Comparison of ENCODE assay signal across 17 cellular contexts in the genomic region with DNA sequence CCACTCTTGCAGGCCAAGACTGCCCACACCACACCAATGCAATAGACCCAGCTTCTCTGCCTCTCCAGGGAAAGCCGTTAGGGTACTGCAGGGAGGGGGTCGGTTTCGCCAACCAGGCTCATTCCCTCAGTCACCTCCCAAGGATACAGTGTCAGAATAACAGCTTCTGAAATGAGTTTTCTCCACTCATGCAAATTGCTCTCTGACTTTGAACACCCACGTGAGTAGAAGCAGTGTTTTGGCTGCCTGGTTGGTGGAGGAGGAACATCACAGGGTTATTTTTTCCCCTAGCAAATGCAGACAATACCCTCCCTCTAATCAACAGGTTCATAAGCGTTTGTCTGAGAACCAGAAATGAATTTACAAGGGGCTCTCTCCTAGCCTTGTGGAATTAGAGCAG.
DNase-seq lines count a peak whose midpoint lies in the region; TF ChIP-seq lines count a peak whose summit lies in the region.
"Had no signal": no experiment of that assay in that cellular context is flagged by ENCODE, and none has a peak within 500 bp of the region (broad histone marks: within the 10 kb centered on the region; RNA-seq: fewer than 3 reads in every experiment).

No MANE protein-coding gene starts in this region.

- no peak for TF ChIP-seq CTCF in KMS-11 (conservative IDR thresholded peaks at IDR 0.05; ENCODE audit: low read depth, low read length)
- no peak for TF ChIP-seq CTCF in uterus (IDR thresholded peaks at IDR 0.05)

- peak; percentile 29 for DNase-seq in activated naive CD4-positive, alpha-beta T cell treated with anti-CD3 and anti-CD28 coated beads for 36 hours
- no peak for DNase-seq in activated naive CD4-positive, alpha-beta T cell (lab: John Stamatoyannopoulos, UW)
- DNase-seq in uterus, result no peak
- DNase-seq in globus pallidus (ENCODE audit: low spot score), result no peak
- no peak for DNase-seq in NCI-H2081 (lab: John Stamatoyannopoulos, UW)
- no peak for DNase-seq in epidermal melanocyte (ENCODE audit: insufficient read length, low spot score)
- DNase-seq: activated CD4-positive, alpha-beta T cell treated with anti-CD3 and anti-CD28 coated beads for 4 hours; activated effector memory CD4-positive, alpha-beta T cell treated with anti-CD3 and anti-CD28 coated beads, Interleukin-2, amount 50 U/mL, for 16 hours; brain microvascular endothelial cell; effector CD8-positive, alpha-beta T cell; KBM-7; NCI-H1694 treated with DMSO at 0.1 percent for 48 hours; NCI-H69; RPMI8226; T-helper 1 cell had no signal

- H3K27me3 Mint-ChIP-seq in activated naive CD4-positive, alpha-beta T cell treated with anti-CD3 and anti-CD28 coated beads for 36 hours (ENCODE audit: low read depth), result no peaks in the 10 kb centered on the region

- H3K36me3 ChIP-seq in KMS-11 (ENCODE audit: insufficient read depth) (no peaks in the 10 kb centered on the region), uterus (no peaks in the 10 kb centered on the region)
- H3K36me3 ChIP-seq: brain microvascular endothelial cell had no signal

- CTCF ChIA-PET in activated naive CD4-positive, alpha-beta T cell treated with anti-CD3 and anti-CD28 coated beads for 36 hours (lab: Charles Lee), result interaction anchor here (0.6 to 0.9 kb wide), 3 partner anchors 17 to 887 kb away, joined by 3 to 4 read pairs (median 3); no protein-coding TSS in a partner anchor

- no peaks in the 10 kb centered on the region for H3K36me3 Mint-ChIP-seq in activated naive CD4-positive, alpha-beta T cell treated with anti-CD3 and anti-CD28 coated beads for 36 hours (ENCODE audit: low read depth)

- no peak overlapping the region for H3K4me3 Mint-ChIP-seq in activated naive CD4-positive, alpha-beta T cell treated with anti-CD3 and anti-CD28 coated beads for 36 hours

- peaks cover 79% of the 10 kb centered on the region for H3K79me2 ChIP-seq in KMS-11 (ENCODE audit: insufficient read depth, low read depth)

- no peak overlapping the region for H2AFZ ChIP-seq in KMS-11 (ENCODE audit: low read depth)

- H3K9me3 ChIP-seq in uterus, result no peaks in the 10 kb centered on the region

- H3K27me3 ChIP-seq in KMS-11 (ENCODE audit: insufficient read depth, low read depth) (no peaks in the 10 kb centered on the region), layer of hippocampus (ENCODE audit: control insufficient read depth, insufficient read depth, low read length) (no peaks in the 10 kb centered on the region), uterus (no peaks in the 10 kb centered on the region)
- H3K27me3 ChIP-seq: brain microvascular endothelial cell had no signal

- H3K4me2 ChIP-seq in KMS-11, result peak overlapping the region; percentile 58

- intact Hi-C loops in activated naive CD4-positive, alpha-beta T cell treated with anti-CD3 and anti-CD28 coated beads for 36 hours (cut with micrococcal nuclease), result no loop called here
- intact Hi-C loops in uterus (cut with DNase I; ENCODE audit: low total_unique reads), result no loop called here

- peaks cover 58% of the 10 kb centered on the region for H3K4me1 Mint-ChIP-seq in activated naive CD4-positive, alpha-beta T cell treated with anti-CD3 and anti-CD28 coated beads for 36 hours (ENCODE audit: low read depth)

- H3K27ac ChIP-seq in KMS-11, result peak overlapping the region; percentile 57; the same call in 1 of the 2 replicates
- H3K27ac ChIP-seq in layer of hippocampus (ENCODE audit: low read depth, low read length), result peak overlapping the region; percentile 58
- H3K27ac ChIP-seq in uterus, result peak overlapping the region; percentile 21 to 30
- H3K27ac ChIP-seq: brain microvascular endothelial cell had no signal

- TF ChIP-seq POLR2A in uterus (IDR thresholded peaks at IDR 0.05), result no peak

- H3K9me3 Mint-ChIP-seq in activated naive CD4-positive, alpha-beta T cell treated with anti-CD3 and anti-CD28 coated beads for 36 hours, result no peaks in the 10 kb centered on the region

- no peak overlapping the region for H3K4me3 ChIP-seq in KMS-11 (IDR thresholded peaks at IDR 0.05; ENCODE audit: insufficient read depth, low read depth, low read length)
- no peak overlapping the region for H3K4me3 ChIP-seq in uterus

- H4K20me1 ChIP-seq in KMS-11 (ENCODE audit: insufficient read depth), result no peaks in the 10 kb centered on the region

- peaks cover 96% of the 10 kb centered on the region for H3K4me1 ChIP-seq in KMS-11 (ENCODE audit: low read depth, poor library complexity, severe bottlenecking)
- H3K4me1 ChIP-seq in uterus, result peaks cover 0 to 5% of the 10 kb centered on the region in 2 donors

- H3K27ac Mint-ChIP-seq in activated naive CD4-positive, alpha-beta T cell treated with anti-CD3 and anti-CD28 coated beads for 36 hours, result no peak overlapping the region

- H3K9ac ChIP-seq in KMS-11, result no peak overlapping the region; the same call in 1 of the 2 replicates
